In genomic region chr5:178208540-178209227, GRCh38 we compare ENCODE assay signal across 13 cellular contexts. TPM values are rescaled to one million over a fixed set of nuclear protein-coding genes. Genes with fewer than 3 reads are reported as not detected.
DNase-seq lines count a peak whose midpoint lies in the region; ATAC-seq, FAIRE-seq and TF ChIP-seq lines count a peak whose summit lies in the region.
"Had no signal": no experiment of that assay in that cellular context is flagged by ENCODE, and none has a peak within 500 bp of the region (broad histone marks: within the 10 kb centered on the region; RNA-seq: fewer than 3 reads in every experiment).

No MANE protein-coding gene starts in this region.

- WGBS in H1 (ENCODE audit: extremely low coverage in 1 of 2, insufficient coverage in 1 of 2, insufficient read length in 1 of 2, insufficient replicate concordance in 2 of 2, low coverage in 1 of 2, low lambda C conversion rate in 2 of 2, missing lambda C conversion rate in 1 of 2), 2 experiments = 95% methylated on average over 5 of the region's 5 CpGs; no CpG with 5 or more reads in 1 of the 2 experiments

- no peak overlapping the region for H2AFZ ChIP-seq in MM.1S (ENCODE audit: low read length)
- no peak overlapping the region for H2AFZ ChIP-seq in H1 (ENCODE audit: low read length)

- no peak overlapping the region for H2BK12ac ChIP-seq in H1 (ENCODE audit: low read depth, low read length)

- peak; percentile 53 for DNase-seq in activated effector memory CD4-positive, alpha-beta T cell treated with anti-CD3 and anti-CD28 coated beads, Interleukin-2, amount 50 U/mL, for 16 hours
- no peak for DNase-seq in activated effector memory CD4-positive, alpha-beta T cell treated with Interleukin-2 at 50 U/mL for 16 hours
- DNase-seq in MM.1S (no peak), H1 (ENCODE audit: low read depth in 1 of 2, low spot score in 2 of 2) (no peak), T1000 (lab: John Stamatoyannopoulos, UW) (no peak), NCI-H1105 treated with DMSO at 0.1 percent for 48 hours (lab: John Stamatoyannopoulos, UW) (no peak), NCI-H524 treated with DMSO at 0.1 percent for 48 hours (lab: John Stamatoyannopoulos, UW) (no peak)
- no peak for DNase-seq in stimulated activated effector memory CD8-positive, alpha-beta T cell treated with anti-CD3 and anti-CD28 coated beads, Interleukin-12 subunit alpha, Interleukin-12 subunit beta, amount 100 ng/mL, for 72 hours (ENCODE audit: low spot score in 2 of 2)
- DNase-seq: NCI-H1092 treated with DMSO at 0.1 percent for 48 hours; Right ventricle myocardium superior; stimulated activated naive CD8-positive, alpha-beta T cell treated with anti-CD3 and anti-CD28 coated beads, Interleukin-15, amount 100 ng/mL, for 72 hours had no signal

- H3K23ac ChIP-seq in H1 (ENCODE audit: insufficient read length) = no peak overlapping the region

- peak overlapping the region; percentile 90 for H3K27ac Mint-ChIP-seq in stimulated activated effector memory CD8-positive, alpha-beta T cell treated with anti-CD3 and anti-CD28 coated beads, Interleukin-12 subunit alpha, Interleukin-12 subunit beta, amount 100 ng/mL, for 72 hours

- H3K4me2 ChIP-seq in MM.1S (ENCODE audit: low read depth, low read length) = no peak overlapping the region
- H3K4me2 ChIP-seq in H1 (ENCODE audit: insufficient read depth in 1 of 2, low read depth in 2 of 2, low read length in 2 of 2) = no peak overlapping the region

- peaks cover 60% of the 10 kb centered on the region for H3K4me1 Mint-ChIP-seq in stimulated activated effector memory CD8-positive, alpha-beta T cell treated with anti-CD3 and anti-CD28 coated beads, Interleukin-12 subunit alpha, Interleukin-12 subunit beta, amount 100 ng/mL, for 72 hours

- peaks cover 73% of the 10 kb centered on the region for H3K79me2 ChIP-seq in MM.1S (ENCODE audit: low read length)
- peaks cover 27 to 49% of the 10 kb centered on the region in 2 experiments for H3K79me2 ChIP-seq in H1 (ENCODE audit: control insufficient read depth in 1 of 2, insufficient read depth in 2 of 2, low read length in 2 of 2)

- H3K56ac ChIP-seq in H1 (replicated peaks; ENCODE audit: insufficient read length, low read depth, low read length) = no peak overlapping the region

- CTCF ChIA-PET in H1 (lab: Charles Lee; ENCODE audit: partially characterized antibody) = interaction anchor here (1.3 to 3.3 kb wide), 3 partner anchors 11 to 132 kb away, joined by 3 to 20 read pairs (median 4); no protein-coding TSS in a partner anchor

- no peak overlapping the region for H3K4me3 Mint-ChIP-seq in stimulated activated effector memory CD8-positive, alpha-beta T cell treated with anti-CD3 and anti-CD28 coated beads, Interleukin-12 subunit alpha, Interleukin-12 subunit beta, amount 100 ng/mL, for 72 hours

- H3K9me3 Mint-ChIP-seq in stimulated activated effector memory CD8-positive, alpha-beta T cell treated with anti-CD3 and anti-CD28 coated beads, Interleukin-12 subunit alpha, Interleukin-12 subunit beta, amount 100 ng/mL, for 72 hours = no peaks in the 10 kb centered on the region
- H3K9me3 Mint-ChIP-seq: stimulated activated naive CD8-positive, alpha-beta T cell treated with anti-CD3 and anti-CD28 coated beads, Interleukin-15, amount 100 ng/mL, for 72 hours had no signal

- peak in 1 of 2 experiments; percentile 17; a peak in 1 of 4 replicates for TF ChIP-seq RAD21 in H1 (IDR thresholded peaks at IDR 0.05 in 1 of 2, conservative IDR thresholded peaks at IDR 0.05 in 1 of 2; ENCODE audit: low read depth in 2 of 2, low read length in 2 of 2)

- no peak overlapping the region for H3K4ac ChIP-seq in H1 (replicated peaks; ENCODE audit: insufficient read length, low read depth, low read length)

- ATAC-seq in stimulated activated effector memory CD8-positive, alpha-beta T cell treated with anti-CD3 and anti-CD28 coated beads, Interleukin-12 subunit alpha, Interleukin-12 subunit beta, amount 100 ng/mL, for 72 hours = no peak
- ATAC-seq: left lobe of liver; stimulated activated naive CD8-positive, alpha-beta T cell treated with anti-CD3 and anti-CD28 coated beads, Interleukin-15, amount 100 ng/mL, for 72 hours had no signal

- no peak overlapping the region for H4K5ac ChIP-seq in H1 (ENCODE audit: insufficient read length, low read depth, low read length)

- no peaks in the 10 kb centered on the region for H3K27me3 ChIP-seq in MM.1S (replicated peaks; ENCODE audit: insufficient read depth, low read length)
- no peaks in the 10 kb centered on the region for H3K27me3 ChIP-seq in H1 (replicated peaks in 1 of 4; ENCODE audit: control insufficient read depth in 3 of 4, extremely low read depth in 1 of 4, insufficient read depth in 3 of 4, low read length in 3 of 4)

- H3K9ac ChIP-seq in MM.1S (ENCODE audit: low read length) (no peak overlapping the region), H1 (replicated peaks in 1 of 4; ENCODE audit: extremely low read depth in 1 of 4, low read depth in 3 of 4, low read length in 3 of 4) (no peak overlapping the region)

- FAIRE-seq in H1 (lab: Jason Lieb, UNC) = no peak

- H3K4me3 ChIP-seq in MM.1S (ENCODE audit: low read length) (no peak overlapping the region), H1 (ENCODE audit: extremely low read depth in 1 of 4, insufficient read depth in 2 of 4, low read depth in 3 of 4, low read length in 4 of 4) (peak overlapping the region in 1 of 4 experiments; percentile 5; a peak in 1 of 8 replicates)
- H3K4me3 ChIP-seq: skin epidermis had no signal

- POLR2A ChIA-PET in H1 (lab: Charles Lee; ENCODE audit: partially characterized antibody) = interaction anchor here (1.5 to 31.3 kb wide), 4 partner anchors 7 to 122 kb away, joined by 4 to 985 read pairs (median 281); partner anchors contain the start of genes GMCL2 and PHYKPL

- H3K36me3 ChIP-seq in MM.1S (replicated peaks; ENCODE audit: insufficient read depth, low read length) (peaks cover 51% of the 10 kb centered on the region), H1 (ENCODE audit: control insufficient read depth in 2 of 4, insufficient read depth in 4 of 4, low read length in 3 of 4) (peaks cover 57 to 83% (median 74%) of the 10 kb centered on the region in 4 experiments)

- peaks cover 4% of the 10 kb centered on the region for H3K23me2 ChIP-seq in H1 (ENCODE audit: low read depth, low read length)

- H3K9me2 ChIP-seq in MM.1S (replicated peaks; ENCODE audit: insufficient read depth, low read length) = no peaks in the 10 kb centered on the region

- peaks cover 39% of the 10 kb centered on the region for H3F3A ChIP-seq in MM.1S (ENCODE audit: insufficient read depth, low read length)

- H3K18ac ChIP-seq in H1 (ENCODE audit: extremely low read depth, low read length) = no peak overlapping the region

- H2BK5ac ChIP-seq in H1 (ENCODE audit: low read depth, low read length) = no peak overlapping the region

- H2BK15ac ChIP-seq in H1 (ENCODE audit: low read length) = no peak overlapping the region

- peak; percentile 18 for TF ChIP-seq CTCF in MM.1S (IDR thresholded peaks at IDR 0.05; ENCODE audit: low read length)
- peak in 2 of 3 experiments; percentile 15 to 30; a peak in 2 of 4 replicates for TF ChIP-seq CTCF in H1 (IDR thresholded peaks at IDR 0.05; ENCODE audit: control extremely low read depth in 1 of 3, insufficient read depth in 1 of 3, low read depth in 1 of 3, low read length in 3 of 3)

- no peak overlapping the region for H4K91ac ChIP-seq in H1 (replicated peaks; ENCODE audit: insufficient read length, low read length)

- H3K4me1 ChIP-seq in MM.1S (ENCODE audit: low read length) (peaks cover 13% of the 10 kb centered on the region), H1 (replicated peaks in 1 of 4; ENCODE audit: control insufficient read depth in 3 of 4, insufficient read depth in 4 of 4, low read length in 3 of 4) (peaks cover 0 to 10% (median 4%) of the 10 kb centered on the region in 4 experiments; a peak in 6 of 7 replicates)

- no peak overlapping the region for H2AK5ac ChIP-seq in H1 (ENCODE audit: low read depth, low read length)

- no peak for TF ChIP-seq EP300 in H1 (IDR thresholded peaks at IDR 0.05; ENCODE audit: borderline replicate concordance in 1 of 2, low read depth in 2 of 2, low read length in 2 of 2)

- H3K27ac ChIP-seq in MM.1S (ENCODE audit: low read length) = no peak overlapping the region
- no peak overlapping the region for H3K27ac ChIP-seq in H1 (ENCODE audit: low read depth, low read length)

- no peak overlapping the region for H3K14ac ChIP-seq in H1 (ENCODE audit: insufficient read length)

- peaks cover 54% of the 10 kb centered on the region for H4K20me1 ChIP-seq in MM.1S (ENCODE audit: insufficient read depth, low read length)
- peaks cover 57% of the 10 kb centered on the region in 2 experiments for H4K20me1 ChIP-seq in H1 (replicated peaks in 1 of 2; ENCODE audit: control insufficient read depth in 1 of 2, insufficient read depth in 2 of 2, low read length in 2 of 2)

- H3K9me3 ChIP-seq in MM.1S (replicated peaks; ENCODE audit: insufficient read depth, low read length) (no peaks in the 10 kb centered on the region), H1 (ENCODE audit: insufficient read depth in 2 of 2, low read depth in 1 of 2, low read length in 1 of 2) (no peaks in the 10 kb centered on the region)

- TF ChIP-seq POLR2A in H1 (IDR thresholded peaks at IDR 0.05; ENCODE audit: control extremely low read depth in 1 of 2, low read depth in 2 of 2, low read length in 2 of 2) = peak; percentile 30 to 56

- peaks cover 97% of the 10 kb centered on the region for H3K36me3 Mint-ChIP-seq in stimulated activated effector memory CD8-positive, alpha-beta T cell treated with anti-CD3 and anti-CD28 coated beads, Interleukin-12 subunit alpha, Interleukin-12 subunit beta, amount 100 ng/mL, for 72 hours

- H3K79me1 ChIP-seq in H1 (ENCODE audit: low read depth, low read length) = peaks cover 22% of the 10 kb centered on the region

- no peak overlapping the region for H2BK120ac ChIP-seq in H1 (replicated peaks; ENCODE audit: low read depth, low read length)

- H4K8ac ChIP-seq in H1 (ENCODE audit: extremely low read depth, insufficient read depth, low read length) = no peak overlapping the region

- H2BK20ac ChIP-seq in H1 (ENCODE audit: low read length) = no peak overlapping the region

RNA-seq across cellular contexts. Expression of gene HNRNPAB, which starts 4.4 kb away (rescaled TPM):
- total RNA-seq in H1 (2021; fragmentation: NEBNext Ultra II Directional; extraction: Animal tissue kit (Norgen Biotek cat#: 25700)) = 556 and 563 TPM in 2 replicates
- polyA plus RNA-seq in H1 (2011; rRNA removed) = 350 and 373 TPM in 2 replicates
- polyA plus RNA-seq in H1 (2011; cell fraction: cytosol; rRNA removed) = 393 TPM
- 141 TPM for polyA plus RNA-seq in H1 (2011; cell fraction: nucleus; rRNA removed)
- polyA plus RNA-seq in H1 (2012, experiment 1 of 2) = 386 to 417 TPM (median 389 TPM) in 4 replicates
- polyA plus RNA-seq in H1 (2012, experiment 2 of 2) = 229 TPM
- polyA plus RNA-seq in H1 (2013, experiment 1 of 2) = 302 TPM
- 299 TPM for polyA plus RNA-seq in H1 (2013, experiment 2 of 2)
- polyA minus RNA-seq in H1 (2011; rRNA and poly(A)+ RNA removed) = 74.5 and 90.5 TPM in 2 replicates
- 107 TPM for polyA minus RNA-seq in H1 (2011; cell fraction: cytosol; rRNA and poly(A)+ RNA removed)
- polyA minus RNA-seq in H1 (2011; cell fraction: nucleus; rRNA and poly(A)+ RNA removed) = 87.5 TPM

RNA-seq across cellular contexts. Expression of gene GMCL2, which starts 21.5 kb away (rescaled TPM):
- total RNA-seq in H1 (2021; fragmentation: NEBNext Ultra II Directional; extraction: Animal tissue kit (Norgen Biotek cat#: 25700)) = 0.13 TPM in 1 of 2 replicates, not detected in the other
- polyA plus RNA-seq in H1 (2011; rRNA removed) = not detected in 2 replicates
- not detected for polyA plus RNA-seq in H1 (2011; cell fraction: cytosol; rRNA removed)
- 0.06 TPM for polyA plus RNA-seq in H1 (2011; cell fraction: nucleus; rRNA removed)
- not detected in 4 replicates for polyA plus RNA-seq in H1 (2012, experiment 1 of 2)
- polyA plus RNA-seq in H1 (2012, experiment 2 of 2) = not detected
- not detected for polyA plus RNA-seq in H1 (2013, experiment 1 of 2)
- not detected for polyA plus RNA-seq in H1 (2013, experiment 2 of 2)
- polyA minus RNA-seq in H1 (2011; rRNA and poly(A)+ RNA removed) = not detected in 2 replicates
- not detected for polyA minus RNA-seq in H1 (2011; cell fraction: cytosol; rRNA and poly(A)+ RNA removed)
- polyA minus RNA-seq in H1 (2011; cell fraction: nucleus; rRNA and poly(A)+ RNA removed) = not detected
- total RNA-seq: left lobe of liver, Right ventricle myocardium superior had no signal

RNA-seq across cellular contexts. Expression of gene PHYKPL, which starts 23.9 kb away (rescaled TPM):
- 29.5 and 32.1 TPM in 2 replicates for total RNA-seq in H1 (2021; fragmentation: NEBNext Ultra II Directional; extraction: Animal tissue kit (Norgen Biotek cat#: 25700))
- 25.1 and 33.4 TPM in 2 replicates for polyA plus RNA-seq in H1 (2011; rRNA removed)
- polyA plus RNA-seq in H1 (2011; cell fraction: cytosol; rRNA removed) = 35.7 TPM
- 106 TPM for polyA plus RNA-seq in H1 (2011; cell fraction: nucleus; rRNA removed)
- polyA plus RNA-seq in H1 (2012, experiment 1 of 2) = 22.0 to 26.7 TPM (median 22.5 TPM) in 4 replicates
- polyA plus RNA-seq in H1 (2012, experiment 2 of 2) = 9.1 TPM
- polyA plus RNA-seq in H1 (2013, experiment 1 of 2) = 10.9 TPM
- 7.7 TPM for polyA plus RNA-seq in H1 (2013, experiment 2 of 2)
- polyA minus RNA-seq in H1 (2011; rRNA and poly(A)+ RNA removed) = 44.1 and 62.2 TPM in 2 replicates
- 25.1 TPM for polyA minus RNA-seq in H1 (2011; cell fraction: cytosol; rRNA and poly(A)+ RNA removed)
- 91.2 TPM for polyA minus RNA-seq in H1 (2011; cell fraction: nucleus; rRNA and poly(A)+ RNA removed)

RNA-seq across cellular contexts. Expression of gene NHP2, which starts 55.0 kb away (rescaled TPM):
- total RNA-seq in H1 (2021; fragmentation: NEBNext Ultra II Directional; extraction: Animal tissue kit (Norgen Biotek cat#: 25700)) = 263 and 281 TPM in 2 replicates
- polyA plus RNA-seq in H1 (2011; rRNA removed) = 241 and 344 TPM in 2 replicates
- 302 TPM for polyA plus RNA-seq in H1 (2011; cell fraction: cytosol; rRNA removed)
- 166 TPM for polyA plus RNA-seq in H1 (2011; cell fraction: nucleus; rRNA removed)
- 273 to 334 TPM (median 320 TPM) in 4 replicates for polyA plus RNA-seq in H1 (2012, experiment 1 of 2)
- 440 TPM for polyA plus RNA-seq in H1 (2012, experiment 2 of 2)
- polyA plus RNA-seq in H1 (2013, experiment 1 of 2) = 244 TPM
- 251 TPM for polyA plus RNA-seq in H1 (2013, experiment 2 of 2)
- 58.6 and 61.0 TPM in 2 replicates for polyA minus RNA-seq in H1 (2011; rRNA and poly(A)+ RNA removed)
- polyA minus RNA-seq in H1 (2011; cell fraction: cytosol; rRNA and poly(A)+ RNA removed) = 117 TPM
- 80.9 TPM for polyA minus RNA-seq in H1 (2011; cell fraction: nucleus; rRNA and poly(A)+ RNA removed)
